ENCODE assay signal across 10 cellular contexts in genomic region chrX:47613082-47613481, GRCh38. TPM values are rescaled to one million over a fixed set of nuclear protein-coding genes. Genes with fewer than 3 reads are reported as not detected.
"Had no signal": no experiment of that assay in that cellular context is flagged by ENCODE, and none has a peak within 500 bp of the region (broad histone marks: within the 10 kb centered on the region; RNA-seq: fewer than 3 reads in every experiment).

No MANE protein-coding gene starts in this region.

- H3K36me3 ChIP-seq: gastroesophageal sphincter, ovary, stomach, vagina had no signal

- H3K27me3 ChIP-seq: gastroesophageal sphincter, ovary, vagina had no signal

- H3K27ac ChIP-seq: coronary artery, gastroesophageal sphincter, ovary, stomach, vagina had no signal

- H3K4me1 ChIP-seq: gastroesophageal sphincter, stomach, vagina had no signal

- DNase-seq: activated CD4-positive, alpha-beta T cell treated with anti-CD3 and anti-CD28 coated beads, Interleukin-2, amount 50 U/mL, for 4 hours; activated naive CD8-positive, alpha-beta T cell treated with anti-CD3 and anti-CD28 coated beads, Interleukin-2, amount 10 ng/mL, durations not matched to agents 7 days and 5 days; aorta; effector CD8-positive, alpha-beta T cell; ovary; stomach had no signal

- H3K9me3 ChIP-seq: gastroesophageal sphincter, ovary, vagina had no signal

- H3K4me3 ChIP-seq: coronary artery, gastroesophageal sphincter, ovary, stomach, vagina had no signal

RNA-seq across cellular contexts. Expression of gene SYN1, which starts 6.6 kb away (rescaled TPM):
- total RNA-seq: skeletal muscle tissue had no signal
